Comparison of ENCODE assay signal across 30 cellular contexts in the genomic region with DNA sequence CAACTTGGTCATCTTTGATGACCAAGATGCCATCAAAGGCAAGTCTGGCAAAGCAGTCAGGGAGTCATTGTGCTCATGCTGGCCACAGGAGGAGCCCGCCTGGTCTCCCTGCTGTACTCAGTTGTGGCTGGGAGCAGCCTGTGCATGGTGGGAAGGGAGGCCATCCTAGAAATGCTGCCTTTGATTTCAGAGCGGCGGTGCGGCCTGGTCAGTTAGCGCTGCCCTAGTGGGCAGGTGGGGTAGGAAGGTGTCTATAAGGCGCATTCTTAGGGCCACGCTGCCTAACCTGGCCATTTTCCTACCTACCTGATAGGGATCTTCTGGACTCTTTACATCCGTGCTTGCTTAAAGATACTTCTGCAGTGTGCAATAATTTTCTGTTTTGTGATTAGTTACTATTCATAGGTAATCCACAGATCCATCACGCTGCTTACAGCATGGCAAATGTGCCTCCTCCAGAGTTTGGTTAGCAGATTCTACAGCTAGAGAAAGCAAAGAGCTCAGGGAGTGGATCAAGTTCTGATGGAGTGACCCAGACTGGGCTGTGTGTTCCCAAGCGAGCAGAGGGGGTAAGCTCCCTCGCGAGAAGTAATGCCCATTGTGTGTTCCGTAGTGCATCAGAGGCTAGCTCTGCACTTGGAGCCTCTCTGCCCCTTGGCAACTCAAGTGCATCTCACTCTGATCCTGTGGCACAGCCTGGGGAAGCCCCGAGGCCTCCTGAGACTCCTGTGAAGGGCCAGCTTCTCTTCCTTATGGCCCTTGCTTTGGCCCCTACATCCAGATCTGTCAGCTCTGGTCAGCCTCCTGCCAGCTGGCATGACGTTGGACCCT.
"Had no signal": no experiment of that assay in that cellular context is flagged by ENCODE, and none has a peak within 500 bp of the region (broad histone marks: within the 10 kb centered on the region; RNA-seq: fewer than 3 reads in every experiment).

No MANE protein-coding gene starts in this region.

- DNase-seq: activated B cell treated with CpG ODN at 0.5 μM for 24 hours; activated CD4-positive, alpha-beta memory T cell treated with anti-CD3 and anti-CD28 coated beads for 36 hours; activated CD4-positive, alpha-beta T cell treated with anti-CD3 and anti-CD28 coated beads for 4 hours; activated CD4-positive, alpha-beta T cell treated with anti-CD3 and anti-CD28 coated beads, Interleukin-2, amount 50 U/mL, for 1 hour; activated CD4-positive, CD25-positive, alpha-beta regulatory T cell treated with anti-CD3 and anti-CD28 coated beads, Interleukin-2, amount 50 U/mL, for 72 hours; activated CD8-positive, alpha-beta memory T cell treated with anti-CD3 and anti-CD28 coated beads, Interleukin-2, amount 50 U/mL, for 4 hours; activated gamma-delta T cell treated with Interleukin-2 at 50 U/mL for 16 hours; activated naive CD4-positive, alpha-beta T cell treated with anti-CD3 and anti-CD28 coated beads, Interleukin-2, amount 10 ng/mL, durations not matched to agents 7 days and 5 days; activated naive CD8-positive, alpha-beta T cell treated with anti-CD3 and anti-CD28 coated beads, Interleukin-2, amount 50 U/mL, for 24 hours; activated T-cell treated with anti-CD3 and anti-CD28 coated beads for 4 hours; activated T-cell treated with anti-CD3 and anti-CD28 coated beads, Interleukin-2, amount 50 U/mL, for 4 hours; anterior cingulate cortex; MM.1S; MV-4-11; NCI-H1092; NCI-H1436 treated with DMSO at 0.1 percent for 48 hours; NCI-H1694 treated with DMSO at 0.1 percent for 48 hours; NCI-H2029; NCI-H345; NCI-H524 treated with DMSO at 0.1 percent for 48 hours; NK-92 treated with Interleukin-12 subunit alpha and Interleukin-12 subunit beta, amount 100 ng/mL, for 24 hours; PC-9; SW 1271; T-helper 1 cell; T-helper 2 cell; T-helper 9 cell had no signal

- H3K4me3 ChIP-seq: PC-9 had no signal

- H3K27ac ChIP-seq: KMS-11, PC-9, RWPE1, VCaP had no signal

- ATAC-seq: activated naive CD8-positive, alpha-beta T cell treated with anti-CD3 and anti-CD28 coated beads, Interleukin-2, amount 50 U/mL, for 24 hours; activated T-cell treated with anti-CD3 and anti-CD28 coated beads, Interleukin-2, amount 50 U/mL, for 4 hours; Right ventricle myocardium inferior had no signal
